ENCODE assay signal across 8 cellular contexts in genomic region chr2:199739413-199740110, GRCh38.
A peak's percentile ranks its signal among the peaks of the same experiment; 100 is the strongest.
DNase-seq lines count a peak whose midpoint lies in the region; ATAC-seq and TF ChIP-seq lines count a peak whose summit lies in the region.

No MANE protein-coding gene starts in this region.

- DNase-seq in Caki2 (ENCODE audit: low read depth) = peak; percentile 48
- peak; percentile 28 for DNase-seq in NCI-H2107 (lab: John Stamatoyannopoulos, UW)
- DNase-seq in activated CD4-positive, alpha-beta T cell treated with anti-CD3 and anti-CD28 coated beads, Interleukin-2, amount 10 ng/mL, durations not matched to agents 24 days and 14 days = peak; percentile 86
- peak; percentile 73 for DNase-seq in dermis blood vessel endothelial cell
- peak; percentile 81 for DNase-seq in lower lobe of right lung
- DNase-seq in stimulated activated CD8-positive, alpha-beta memory T cell treated with anti-CD3 and anti-CD28 coated beads, Interleukin-12 subunit alpha, Interleukin-12 subunit beta, amount 100 ng/mL, for 1 hour (ENCODE audit: low read depth) = peak; percentile 34

- no peaks in the 10 kb centered on the region for H3K36me3 Mint-ChIP-seq in activated CD4-positive, alpha-beta T cell treated with anti-CD3 and anti-CD28 coated beads, Interleukin-2, amount 10 ng/mL, durations not matched to agents 24 days and 14 days (ENCODE audit: low read depth)

- intact Hi-C loops in activated CD4-positive, alpha-beta T cell treated with anti-CD3 and anti-CD28 coated beads, Interleukin-2, amount 10 ng/mL, durations not matched to agents 24 days and 14 days (cut with micrococcal nuclease) = loop anchor here (1.0 to 5.0 kb wide), 2 partner anchors 35 to 1427 kb away; no protein-coding TSS in a partner anchor
- intact Hi-C loops in lower lobe of right lung (cut with DNase I) = no loop called here

- no peak overlapping the region for H3K4me3 Mint-ChIP-seq in activated CD4-positive, alpha-beta T cell treated with anti-CD3 and anti-CD28 coated beads, Interleukin-2, amount 10 ng/mL, durations not matched to agents 24 days and 14 days

- TF ChIP-seq CTCF in lower lobe of right lung (IDR thresholded peaks at IDR 0.05) = peak; percentile 94

- H3K9me3 ChIP-seq in lower lobe of right lung = no peaks in the 10 kb centered on the region

- H3K27ac ChIP-seq in lower lobe of right lung = no peak overlapping the region

- H3K4me3 ChIP-seq in lower lobe of right lung = no peak overlapping the region

- H3K27me3 ChIP-seq in lower lobe of right lung (ENCODE audit: low read depth) = no peaks in the 10 kb centered on the region

- peaks cover 23% of the 10 kb centered on the region for H3K27me3 Mint-ChIP-seq in activated CD4-positive, alpha-beta T cell treated with anti-CD3 and anti-CD28 coated beads, Interleukin-2, amount 10 ng/mL, durations not matched to agents 24 days and 14 days

- H3K9me3 Mint-ChIP-seq in activated CD4-positive, alpha-beta T cell treated with anti-CD3 and anti-CD28 coated beads, Interleukin-2, amount 10 ng/mL, durations not matched to agents 24 days and 14 days = no peaks in the 10 kb centered on the region

- no peaks in the 10 kb centered on the region for H3K36me3 ChIP-seq in lower lobe of right lung

- peaks cover 21% of the 10 kb centered on the region for H3K4me1 ChIP-seq in lower lobe of right lung

- in situ Hi-C loops in Caki2 (cut with HindIII; ENCODE audit: low pct_unique_long_range_greater_than_20kb, low sequenced_read_pairs) = no loop called here

- H3K27ac Mint-ChIP-seq in activated CD4-positive, alpha-beta T cell treated with anti-CD3 and anti-CD28 coated beads, Interleukin-2, amount 10 ng/mL, durations not matched to agents 24 days and 14 days = no peak overlapping the region

- ATAC-seq in GM21576 (IDR thresholded peaks at IDR 0.05; ENCODE audit: unreplicated experiment) (peak; percentile 71), lower lobe of right lung (peak; percentile 83 to 87), HG02763 (IDR thresholded peaks at IDR 0.05; ENCODE audit: unreplicated experiment) (no peak)

- peaks cover 4% of the 10 kb centered on the region for H3K4me1 Mint-ChIP-seq in activated CD4-positive, alpha-beta T cell treated with anti-CD3 and anti-CD28 coated beads, Interleukin-2, amount 10 ng/mL, durations not matched to agents 24 days and 14 days

Comparison
In these comparisons a context has a peak if more than half of its experiments do, and no peak if none do; other contexts are left out.
1. DNase-seq: peak in every context shown above with its lines; median percentile 86 in activated CD4-positive, alpha-beta T cell treated with anti-CD3 and anti-CD28 coated beads, Interleukin-2, amount 10 ng/mL, durations not matched to agents 24 days and 14 days; 81 in lower lobe of right lung; 73 in dermis blood vessel endothelial cell; 48 in Caki2; 34 in stimulated activated CD8-positive, alpha-beta memory T cell treated with anti-CD3 and anti-CD28 coated beads, Interleukin-12 subunit alpha, Interleukin-12 subunit beta, amount 100 ng/mL, for 1 hour; 28 in NCI-H2107.